8 cellular contexts compared by ENCODE assay signal in genomic region chr22:35257321-35258143, GRCh38.
DNase-seq lines count a peak whose midpoint lies in the region; ATAC-seq lines count a peak whose summit lies in the region.

Gene HMGXB4, plus strand, starts transcription at chr22:35257493. Its CDS starts 4,898 bp downstream, at chr22:35262391.

- H3K27ac Mint-ChIP-seq in memory B cell: peak within 1 kb of the TSS; percentile 91

- no peaks in the 10 kb centered on the region for H3K36me3 Mint-ChIP-seq in memory B cell

- H3K27me3 Mint-ChIP-seq in memory B cell: no peaks in the 10 kb centered on the region

- ATAC-seq in GM19463 (IDR thresholded peaks at IDR 0.05; ENCODE audit: unreplicated experiment) (peak; percentile 85), memory B cell (ENCODE audit: low read depth) (peak; percentile 87)

- H3K27me3 ChIP-seq in endocrine pancreas (ENCODE audit: control insufficient read depth, insufficient read depth, low read length): no peaks in the 10 kb centered on the region

- H3K9ac ChIP-seq in endocrine pancreas (ENCODE audit: control insufficient read depth, insufficient read depth, low read length): peak within 1 kb of the TSS; percentile 94

- H3K9me3 ChIP-seq in endocrine pancreas (ENCODE audit: control insufficient read depth, low read length): no peaks in the 10 kb centered on the region

- no peaks in the 10 kb centered on the region for H3K36me3 ChIP-seq in endocrine pancreas (ENCODE audit: control insufficient read depth, insufficient read depth, low read length)

- peak within 1 kb of the TSS; percentile 83 for H3K4me3 ChIP-seq in endocrine pancreas (ENCODE audit: control insufficient read depth, insufficient read depth, low read length)

- H3K4me1 ChIP-seq in endocrine pancreas (ENCODE audit: control insufficient read depth, insufficient read depth, low read length): no peaks in the 10 kb centered on the region

- peaks cover 16% of the 10 kb centered on the region for H3K4me1 Mint-ChIP-seq in memory B cell

- H3K4me3 Mint-ChIP-seq in memory B cell: peak within 1 kb of the TSS; percentile 93

- DNase-seq in COLO829 (ENCODE audit: low spot score) (peak; percentile 98), HPDE6-E6E7 (ENCODE audit: extremely low spot score) (peak; percentile 86), NOMO-1 treated with dmso at 0.1 percent for 144 hours (lab: John Stamatoyannopoulos, UW; ENCODE audit: unreplicated experiment) (peak; percentile 82), memory B cell (ENCODE audit: low spot score in 2 of 2) (peak; percentile 86 to 87)
- peak; percentile 71 to 78 (median 74) for DNase-seq in activated CD8-positive, alpha-beta memory T cell treated with anti-CD3 and anti-CD28 coated beads for 48 hours (ENCODE audit: low read depth in 2 of 3, low spot score in 2 of 3)
- peak; percentile 83 for DNase-seq in stimulated activated CD8-positive, alpha-beta memory T cell treated with anti-CD3 and anti-CD28 coated beads, Interleukin-12 subunit alpha, Interleukin-12 subunit beta, amount 100 ng/mL, for 1 hour (ENCODE audit: low read depth)

- H3K9me3 Mint-ChIP-seq in memory B cell: no peaks in the 10 kb centered on the region

Comparison
In these comparisons a context has a peak if more than half of its experiments do, and no peak if none do; other contexts are left out.
1. Peak in every context shown above with its lines: DNase-seq, ATAC-seq and H3K4me3 ChIP-seq.